ENCODE assay signal across 9 cellular contexts in the genomic region with DNA sequence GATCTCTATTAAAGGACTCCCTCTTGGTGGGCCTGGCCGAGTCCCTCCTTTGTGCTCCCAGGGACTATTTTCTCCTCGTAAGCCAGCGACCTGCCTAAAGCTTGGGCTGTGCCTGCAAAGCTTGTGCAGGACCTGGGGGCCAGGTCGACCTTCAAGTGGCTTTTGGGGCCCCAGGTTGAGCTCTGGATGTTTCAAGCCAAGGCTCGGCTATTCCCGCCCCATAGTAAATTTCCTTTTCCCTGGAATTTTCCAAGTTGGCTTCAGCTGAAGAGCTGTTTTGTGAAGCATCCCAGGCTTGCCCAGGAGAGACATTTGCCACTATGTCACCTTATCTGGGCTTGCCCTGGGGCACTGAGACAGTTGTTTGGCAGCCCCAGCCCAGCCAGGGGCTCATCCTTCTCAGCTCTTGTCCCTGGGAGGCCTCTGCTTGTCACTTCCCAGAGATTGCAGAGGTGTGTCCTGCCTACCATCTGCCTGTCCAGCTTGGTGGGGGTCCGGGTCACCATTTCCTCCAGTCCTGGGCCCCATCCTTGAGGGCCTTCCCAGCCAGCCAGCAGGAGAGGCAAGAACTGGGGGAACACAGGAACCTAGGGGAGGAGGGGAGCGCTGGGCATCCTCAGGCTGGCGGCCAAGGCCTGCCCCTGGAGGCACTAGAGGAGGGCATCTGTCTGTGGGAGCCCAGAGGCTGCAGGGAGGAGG. TPM values are rescaled to one million over a fixed set of nuclear protein-coding genes. Genes with fewer than 3 reads are reported as not detected.
DNase-seq lines count a peak whose midpoint lies in the region; ATAC-seq and TF ChIP-seq lines count a peak whose summit lies in the region.
"Had no signal": no experiment of that assay in that cellular context is flagged by ENCODE, and none has a peak within 500 bp of the region (broad histone marks: within the 10 kb centered on the region; RNA-seq: fewer than 3 reads in every experiment).

No MANE protein-coding gene starts in this region.

- no peaks in the 10 kb centered on the region for H3K27me3 ChIP-seq in naive thymus-derived CD4-positive, alpha-beta T cell (ENCODE audit: control insufficient read depth in 2 of 2, insufficient read depth in 2 of 2, low read length in 2 of 2)
- H3K27me3 ChIP-seq in uterus: no peaks in the 10 kb centered on the region

- CTCF ChIA-PET in naive thymus-derived CD4-positive, alpha-beta T cell (lab: Charles Lee): interaction anchor here (0.6 to 0.7 kb wide), 3 partner anchors 29 to 234 kb away, joined by 3 to 5 read pairs (median 3); no protein-coding TSS in a partner anchor

- no peak overlapping the region for H3K4me3 Mint-ChIP-seq in chondrocyte (ENCODE audit: unreplicated experiment)
- peak overlapping the region in 7 of 10 donors; percentile 34 to 58 (median 50) for H3K4me3 Mint-ChIP-seq in naive thymus-derived CD4-positive, alpha-beta T cell

- peak overlapping the region; percentile 61 for H3K27ac ChIP-seq in naive thymus-derived CD4-positive, alpha-beta T cell (ENCODE audit: low read depth, low read length)
- H3K27ac ChIP-seq in uterus: peak overlapping the region; percentile 78 to 82
- H3K27ac ChIP-seq: HL-60 had no signal

- H3K27me3 Mint-ChIP-seq in chondrocyte (ENCODE audit: low read depth): no peaks in the 10 kb centered on the region
- no peaks in the 10 kb centered on the region for H3K27me3 Mint-ChIP-seq in naive thymus-derived CD4-positive, alpha-beta T cell

- H3K4me3 ChIP-seq in naive thymus-derived CD4-positive, alpha-beta T cell (ENCODE audit: low read length): no peak overlapping the region
- H3K4me3 ChIP-seq in uterus: no peak overlapping the region

- peaks cover 16% of the 10 kb centered on the region for H3K36me3 Mint-ChIP-seq in chondrocyte (ENCODE audit: low read depth)
- H3K36me3 Mint-ChIP-seq in naive thymus-derived CD4-positive, alpha-beta T cell: peaks cover 0 to 19% (median 8%) of the 10 kb centered on the region in 5 donors

- H3K4me1 Mint-ChIP-seq in chondrocyte (ENCODE audit: low read depth): peaks cover 40% of the 10 kb centered on the region
- H3K4me1 Mint-ChIP-seq in naive thymus-derived CD4-positive, alpha-beta T cell: peaks cover 35 to 49% (median 39%) of the 10 kb centered on the region in 7 donors

- peaks cover 0 to 42% (median 18%) of the 10 kb centered on the region in 3 experiments for H3K36me3 ChIP-seq in naive thymus-derived CD4-positive, alpha-beta T cell (ENCODE audit: control insufficient read depth in 2 of 3, insufficient read depth in 3 of 3, low read length in 3 of 3)
- H3K36me3 ChIP-seq in uterus: no peaks in the 10 kb centered on the region

- peak overlapping the region; percentile 71 for H3K27ac Mint-ChIP-seq in chondrocyte (ENCODE audit: unreplicated experiment)
- peak overlapping the region; percentile 62 to 91 (median 84) for H3K27ac Mint-ChIP-seq in naive thymus-derived CD4-positive, alpha-beta T cell

- H3K9me3 Mint-ChIP-seq in chondrocyte (ENCODE audit: low read depth): no peaks in the 10 kb centered on the region
- no peaks in the 10 kb centered on the region for H3K9me3 Mint-ChIP-seq in naive thymus-derived CD4-positive, alpha-beta T cell

- H3K4me1 ChIP-seq in naive thymus-derived CD4-positive, alpha-beta T cell (ENCODE audit: control insufficient read depth in 2 of 2, insufficient read depth in 2 of 2, low read length in 2 of 2): peaks cover 12 to 33% of the 10 kb centered on the region in 2 donors
- peaks cover 0 to 16% of the 10 kb centered on the region in 2 donors for H3K4me1 ChIP-seq in uterus

- POLR2A ChIA-PET in naive thymus-derived CD4-positive, alpha-beta T cell (lab: Charles Lee): interaction anchor here (1.1 to 2.0 kb wide), 2 partner anchors 19 to 114 kb away, joined by 3 to 7 read pairs; no protein-coding TSS in a partner anchor

- DNase-seq in Right ventricle myocardium inferior (ENCODE audit: missing footprints): peak; percentile 65
- DNase-seq in cardiac septum (ENCODE audit: low spot score): no peak
- DNase-seq in chondrocyte (ENCODE audit: low spot score): no peak
- no peak for DNase-seq in naive thymus-derived CD4-positive, alpha-beta T cell
- DNase-seq in uterus: no peak
- no peak for DNase-seq in NCI-H1092 treated with DMSO at 0.1 percent for 48 hours (lab: John Stamatoyannopoulos, UW)

- H3K9me3 ChIP-seq in naive thymus-derived CD4-positive, alpha-beta T cell (ENCODE audit: control insufficient read depth in 2 of 3, low read length in 3 of 3): no peaks in the 10 kb centered on the region
- no peaks in the 10 kb centered on the region for H3K9me3 ChIP-seq in uterus

- ATAC-seq in Right ventricle myocardium inferior: peak; percentile 5
- no peak for ATAC-seq in naive thymus-derived CD4-positive, alpha-beta T cell
- ATAC-seq in GM21423 (IDR thresholded peaks at IDR 0.05; ENCODE audit: unreplicated experiment): no peak
- ATAC-seq in HG03175 (IDR thresholded peaks at IDR 0.05; ENCODE audit: unreplicated experiment): no peak

- no peak for TF ChIP-seq POLR2A in uterus (IDR thresholded peaks at IDR 0.05)

- TF ChIP-seq CTCF in chondrocyte (IDR thresholded peaks at IDR 0.05) (no peak), uterus (IDR thresholded peaks at IDR 0.05) (no peak)

- intact Hi-C loops in Right ventricle myocardium inferior (cut with DNase I) (loop anchor here (2.0 kb wide), 1 partner anchor 28 kb away; the partner anchor contains the start of gene PPIA), cardiac septum (cut with DNase I) (loop anchor here (5.0 kb wide), 2 partner anchors 78 to 187 kb away; partner anchors contain the start of genes H2AZ2 and TMED4), uterus (cut with DNase I; ENCODE audit: low total_unique reads) (no loop called here)
- intact Hi-C loops in naive thymus-derived CD4-positive, alpha-beta T cell (cut with micrococcal nuclease): loop anchor here in 1 of 2 donors (1.0 to 2.0 kb wide), 2 partner anchors 18 to 27 kb away; partner anchors contain the start of gene PPIA

RNA-seq across cellular contexts. Expression of gene ZMIZ2, which starts 20.2 kb away (rescaled TPM):
- 62.2 TPM for total RNA-seq in Right ventricle myocardium inferior
- total RNA-seq in cardiac septum: 62.4 TPM
- total RNA-seq in chondrocyte: 68.5 to 73.5 TPM (median 72.6 TPM) in 3 replicates
- 100 to 1,000 TPM; 108 to 187 (median 144) TPM for total RNA-seq in naive thymus-derived CD4-positive, alpha-beta T cell
- 1 to 10 TPM; 4.4 to 7.7 TPM for polyA plus RNA-seq in naive thymus-derived CD4-positive, alpha-beta T cell
- 10 to 100 TPM in 2 of 4 donors, 1 to 10 TPM in 2; 2.8 to 97.0 (median 12.2) TPM for total RNA-seq in uterus

RNA-seq across cellular contexts. Expression of gene PPIA, which starts 27.7 kb away (rescaled TPM):
- total RNA-seq in Right ventricle myocardium inferior: 524 TPM
- 436 TPM for total RNA-seq in cardiac septum
- 1,108 to 1,479 TPM (median 1,462 TPM) in 3 replicates for total RNA-seq in chondrocyte
- total RNA-seq in naive thymus-derived CD4-positive, alpha-beta T cell: 1,000 to 10,000 TPM in 1 of 5 experiments, 100 to 1,000 TPM in 4; 535 to 1,748 (median 620) TPM
- polyA plus RNA-seq in naive thymus-derived CD4-positive, alpha-beta T cell: 1,000 to 10,000 TPM; 3,113 to 3,303 TPM
- total RNA-seq in uterus: 1,000 to 10,000 TPM in 1 of 4 donors, 100 to 1,000 TPM in 3; 474 to 1,393 (median 544) TPM
